29 cellular contexts compared by ENCODE assay signal in the genomic region with DNA sequence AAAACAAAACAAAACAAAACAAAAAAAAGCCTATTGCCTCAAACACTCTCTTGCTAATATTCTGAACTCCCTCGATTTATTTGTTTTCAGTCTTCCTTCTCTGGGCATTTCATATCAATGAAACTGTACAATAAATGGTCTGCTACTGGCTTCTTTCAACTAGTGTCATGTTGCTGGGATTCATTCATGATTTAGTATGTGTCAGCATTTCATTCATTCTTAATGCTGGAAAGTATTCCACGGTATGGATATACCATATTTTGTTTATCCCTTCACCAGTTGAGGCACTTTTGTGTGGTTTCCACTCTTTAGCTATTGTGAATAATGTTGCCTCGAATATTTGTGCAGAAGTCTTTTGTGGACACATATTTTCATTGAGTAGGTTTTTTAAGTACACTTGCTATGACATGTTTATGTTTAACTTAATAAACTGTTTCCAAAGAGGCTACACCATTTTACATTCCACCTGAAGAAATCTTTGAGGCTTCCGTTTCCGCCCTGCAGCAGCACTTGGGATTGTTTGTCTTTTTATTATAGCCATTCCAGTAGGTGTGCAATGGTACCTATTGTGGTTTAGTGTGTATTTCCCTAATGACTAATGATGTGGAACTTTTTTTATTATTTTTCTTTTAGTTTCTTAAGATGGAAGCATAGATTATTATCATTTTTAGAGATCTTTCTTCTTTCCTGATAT.
"Had no signal": no experiment of that assay in that cellular context is flagged by ENCODE, and none has a peak within 500 bp of the region (broad histone marks: within the 10 kb centered on the region; RNA-seq: fewer than 3 reads in every experiment).

No MANE protein-coding gene starts in this region.

- H3K9me3 ChIP-seq: colonic mucosa had no signal

- H3K27ac ChIP-seq: body of pancreas, cardiac muscle cell, colonic mucosa, esophagus squamous epithelium, heart left ventricle, WERI-Rb-1 had no signal

- H3K4me3 ChIP-seq: body of pancreas, cardiac muscle cell, colonic mucosa, esophagus squamous epithelium, heart left ventricle had no signal

- H3K36me3 ChIP-seq: cardiac muscle cell, colonic mucosa, esophagus squamous epithelium, heart left ventricle, WERI-Rb-1 had no signal

- ATAC-seq: activated CD4-positive, CD25-positive, alpha-beta regulatory T cell treated with anti-CD3 and anti-CD28 coated beads, Interleukin-2, amount 50 U/mL, for 24 hours; activated CD8-positive, alpha-beta T cell treated with anti-CD3 and anti-CD28 coated beads for 36 hours; activated T-cell treated with anti-CD3 and anti-CD28 coated beads, Interleukin-2, amount 50 U/mL, for 4 hours; activated T-helper 17 cell treated with anti-CD3 and anti-CD28 coated beads, Interleukin-2, amount 50 U/mL, for 72 hours; body of pancreas; heart left ventricle; T-helper 17 cell had no signal

- DNase-seq: activated B cell treated with CpG ODN at 0.5 μM for 24 hours; activated CD4-positive, alpha-beta T cell treated with anti-CD3 and anti-CD28 coated beads for 48 hours; activated CD4-positive, alpha-beta T cell treated with anti-CD3 and anti-CD28 coated beads, Interleukin-2, amount 50 U/mL, for 1 hour; activated CD4-positive, alpha-beta T cell treated with anti-CD3 and anti-CD28 coated beads, Interleukin-2, amount 50 U/mL, for 48 hours; activated CD8-positive, alpha-beta memory T cell treated with anti-CD3 and anti-CD28 coated beads for 24 hours; activated CD8-positive, alpha-beta T cell treated with anti-CD3 and anti-CD28 coated beads for 36 hours; activated effector memory CD4-positive, alpha-beta T cell treated with Interleukin-2 at 50 U/mL for 16 hours; activated gamma-delta T cell treated with Interleukin-2 at 50 U/mL for 16 hours; activated naive CD4-positive, alpha-beta T cell treated with anti-CD3 and anti-CD28 coated beads, Interleukin-2, amount 50 U/mL, for 16 hours; activated naive CD4-positive, alpha-beta T cell treated with Interleukin-2 at 50 U/mL for 16 hours; activated T-cell treated with anti-CD3 and anti-CD28 coated beads, Interleukin-2, amount 50 U/mL, for 4 hours; amygdala; aorta; body of pancreas; central memory CD4-positive, alpha-beta T cell; cerebellar nuclear complex; colonic mucosa; effector CD8-positive, alpha-beta T cell; esophagus squamous epithelium; glutamatergic neuron; heart left ventricle; T-helper 1 cell; T-helper 17 cell; T1000; WERI-Rb-1 had no signal

- H3K27me3 ChIP-seq: body of pancreas, cardiac muscle cell, colonic mucosa, esophagus squamous epithelium, heart left ventricle had no signal

- H3K4me1 ChIP-seq: body of pancreas, colonic mucosa, esophagus squamous epithelium, heart left ventricle had no signal

- FAIRE-seq: frontal cortex had no signal
